ENCODE assay signal across 18 cellular contexts in the genomic region with DNA sequence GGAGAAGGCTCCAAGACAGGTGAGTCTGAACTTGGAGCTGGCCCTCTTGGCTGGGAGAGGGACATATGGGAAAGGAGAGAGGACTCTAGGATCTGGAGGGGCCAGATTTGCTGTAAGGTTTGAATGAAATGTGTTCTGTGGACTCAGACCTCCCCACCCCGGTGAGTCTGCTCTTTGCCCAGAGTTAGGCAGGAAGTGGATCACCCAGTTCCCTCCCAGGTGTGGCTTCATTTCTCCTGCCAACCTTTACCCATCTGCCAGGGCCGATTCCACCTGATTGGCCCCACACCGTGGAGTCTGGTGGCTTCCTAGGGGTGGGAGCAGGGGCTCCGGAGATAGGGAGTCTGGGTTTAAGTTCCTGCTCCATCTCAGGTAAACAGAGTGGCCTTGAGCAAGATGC. TPM values are rescaled to one million over a fixed set of nuclear protein-coding genes. Genes with fewer than 3 reads are reported as not detected.
DNase-seq lines count a peak whose midpoint lies in the region; ATAC-seq and TF ChIP-seq lines count a peak whose summit lies in the region.
"Had no signal": no experiment of that assay in that cellular context is flagged by ENCODE, and none has a peak within 500 bp of the region (broad histone marks: within the 10 kb centered on the region; RNA-seq: fewer than 3 reads in every experiment).

No MANE protein-coding gene starts in this region.

- no peak overlapping the region for H3K4me3 ChIP-seq in transverse colon
- H3K4me3 ChIP-seq: BLaER1 treated with 17β-estradiol and CSF1 and Interleukin-3, amounts not matched to agents 10 nM and 100 nM; GM12878 had no signal

- ATAC-seq in left colon, result peak; percentile 89
- ATAC-seq: GM12878 had no signal

- H3K9me3 ChIP-seq in transverse colon, result no peaks in the 10 kb centered on the region
- H3K9me3 ChIP-seq: BLaER1 treated with 17β-estradiol and CSF1 and Interleukin-3, amounts not matched to agents 10 nM and 100 nM had no signal

- peak overlapping the region; percentile 18; the same call in 1 of the 2 replicates for H3K27ac ChIP-seq in C4-2B
- peak overlapping the region; percentile 9; the same call in 1 of the 2 replicates for H3K27ac ChIP-seq in RWPE1
- no peak overlapping the region for H3K27ac ChIP-seq in transverse colon
- H3K27ac ChIP-seq: BLaER1 treated with 17β-estradiol and CSF1 and Interleukin-3, amounts not matched to agents 10 nM and 100 nM; HL-60 had no signal

- POLR2A ChIA-PET in RWPE1 (lab: Yijun Ruan, JAX; ENCODE audit: low non-redundant PET), result interaction anchor here (0.7 kb wide), 1 partner anchor 85 kb away, joined by 3 read pairs; no protein-coding TSS in a partner anchor

- no peak for TF ChIP-seq EP300 in transverse colon (IDR thresholded peaks at IDR 0.05; ENCODE audit: low read depth)

- DNase-seq in RWPE1 (ENCODE audit: low spot score) (no peak), left colon (peak; percentile 45 to 46), transverse colon (peak; percentile 47), NCI-H524 (lab: John Stamatoyannopoulos, UW) (no peak)
- no peak for DNase-seq in stimulated activated naive CD4-positive, alpha-beta T cell (lab: John Stamatoyannopoulos, UW)
- DNase-seq: CD4-positive, CD25-positive, alpha-beta regulatory T cell; CD8-positive, alpha-beta memory T cell; COR-L47; DMS 273 treated with DMSO at 0.1 percent for 48 hours; DMS53; DND-41; EL; H9 had no signal

- CTCF ChIA-PET in RWPE1 (lab: Yijun Ruan, JAX), result no interaction called here

- TF ChIP-seq POLR2A in transverse colon (IDR thresholded peaks at IDR 0.05), result no peak

- intact Hi-C loops in left colon (cut with DNase I, micrococcal nuclease) (no loop called here), transverse colon (cut with DNase I; ENCODE audit: low total_unique reads) (no loop called here)

- no peaks in the 10 kb centered on the region for H3K27me3 ChIP-seq in transverse colon
- H3K27me3 ChIP-seq: BLaER1 treated with 17β-estradiol and CSF1 and Interleukin-3, amounts not matched to agents 10 nM and 100 nM had no signal

- peaks cover 0 to 7% (median 0%) of the 10 kb centered on the region in 4 donors for H3K4me1 ChIP-seq in transverse colon

- WGBS in transverse colon (ENCODE audit: low coverage in 1 of 2), 2 donors, result 39% methylated on average over 4 of the region's 4 CpGs; no CpG with 5 or more reads in 1 of the 2 donors

- TF ChIP-seq CTCF in C4-2B (conservative IDR thresholded peaks at IDR 0.05) (no peak), RWPE1 (conservative IDR thresholded peaks at IDR 0.05; ENCODE audit: low read depth) (no peak), transverse colon (IDR thresholded peaks at IDR 0.05) (no peak)

- no peaks in the 10 kb centered on the region for H3K36me3 ChIP-seq in transverse colon

- in situ Hi-C loops in transverse colon (cut with MboI; ENCODE audit: low pct_ligation_motif_present in 1 of 4, low pct_unique_long_range_greater_than_20kb in 1 of 4, low sequenced_read_pairs in 3 of 4), result loop anchor here in 1 of 4 donors (25.0 kb wide), 1 partner anchor 147 kb away; no protein-coding TSS in a partner anchor

RNA-seq across cellular contexts. Expression of gene CD276, which starts 25.5 kb away (rescaled TPM):
- 10 to 100 TPM; 38.6 to 41.6 TPM for total RNA-seq in left colon
- 100 to 1,000 TPM in 1 of 4 donors, 10 to 100 TPM in 3; 26.8 to 110 (median 45.7) TPM for total RNA-seq in transverse colon
- total RNA-seq: B cell; CD4-positive, CD25-positive, alpha-beta regulatory T cell had no signal

RNA-seq across cellular contexts. Expression of gene INSYN1, which starts 43.5 kb away (rescaled TPM):
- total RNA-seq in left colon, result 1 to 10 TPM in 1 of 2 donors, under 1 TPM in 1; 0.82 to 1.5 TPM
- total RNA-seq in transverse colon, result 1 to 10 TPM; 1.5 to 4.5 (median 2.3) TPM
- total RNA-seq: B cell; CD4-positive, CD25-positive, alpha-beta regulatory T cell; CD8-positive, alpha-beta memory T cell; GM12878 had no signal

Comparison
In these comparisons a context has a peak if more than half of its experiments do, and no peak if none do; other contexts are left out.
1. H3K27ac ChIP-seq: peak in C4-2B (single experiment) and RWPE1 (single experiment); none in transverse colon (0 of 4).
2. DNase-seq: peak in left colon (2 of 2) and transverse colon (single experiment); none in RWPE1 (single experiment), stimulated activated naive CD4-positive, alpha-beta T cell (0 of 6) and NCI-H524 (0 of 2).